In genomic region chr19:53511933-53512374, GRCh38 we compare ENCODE assay signal across 7 cellular contexts. TPM values are rescaled to one million over a fixed set of nuclear protein-coding genes. Genes with fewer than 3 reads are reported as not detected.
A peak's percentile ranks its signal among the peaks of the same experiment; 100 is the strongest.
DNase-seq lines count a peak whose midpoint lies in the region; ATAC-seq, FAIRE-seq and TF ChIP-seq lines count a peak whose summit lies in the region.

No MANE protein-coding gene starts in this region.

- H3K4me3 Mint-ChIP-seq in nephron, result no peak overlapping the region

- H4K20me1 ChIP-seq in fibroblast of lung (ENCODE audit: control insufficient read depth, extremely low read depth, insufficient read depth, low read length), result no peaks in the 10 kb centered on the region

- no peak for ATAC-seq in HG03439 (IDR thresholded peaks at IDR 0.05; ENCODE audit: unreplicated experiment)

- H3K27me3 Mint-ChIP-seq in nephron (ENCODE audit: low read depth), result no peaks in the 10 kb centered on the region

- H3K4me1 Mint-ChIP-seq in nephron, result peaks cover 10% of the 10 kb centered on the region

- H3K9me3 ChIP-seq in fibroblast of lung (ENCODE audit: control insufficient read depth, insufficient read depth, low read depth, low read length), result no peaks in the 10 kb centered on the region

- no peak overlapping the region for H3K9ac ChIP-seq in fibroblast of lung (ENCODE audit: insufficient read depth, low read length)

- FAIRE-seq in urothelium cell line (lab: Jason Lieb, UNC), result no peak

- no peak overlapping the region for H3K4me3 ChIP-seq in GM12865 (ENCODE audit: low read depth, low read length)
- no peak overlapping the region for H3K4me3 ChIP-seq in fibroblast of lung (replicated peaks in 1 of 4; ENCODE audit: control extremely low read depth in 1 of 4, insufficient read depth in 1 of 4, low read depth in 3 of 4, low read length in 4 of 4)

- H3K4me1 ChIP-seq in fibroblast of lung (ENCODE audit: control insufficient read depth, extremely low read depth, insufficient read depth, low read length), result no peaks in the 10 kb centered on the region

- TF ChIP-seq CTCF in GM12865 (IDR thresholded peaks at IDR 0.05; ENCODE audit: insufficient read depth, low read depth, low read length, missing control alignments), result peak; percentile 30
- peak; percentile 45 to 57 for TF ChIP-seq CTCF in fibroblast of lung (conservative IDR thresholded peaks at IDR 0.05 in 1 of 2, IDR thresholded peaks at IDR 0.05 in 1 of 2; ENCODE audit: low read depth in 1 of 2, low read length in 2 of 2)
- peak; percentile 57 to 67 (median 57) for TF ChIP-seq CTCF in nephron (IDR thresholded peaks at IDR 0.05; ENCODE audit: unreplicated experiment in 3 of 3)

- no peaks in the 10 kb centered on the region for H3K27me3 ChIP-seq in fibroblast of lung (ENCODE audit: control insufficient read depth, insufficient read depth, low read length)

- no peak overlapping the region for H2AFZ ChIP-seq in fibroblast of lung (ENCODE audit: low read length)

- H3K36me3 ChIP-seq in fibroblast of lung (ENCODE audit: control insufficient read depth, insufficient read depth, low read length), result no peaks in the 10 kb centered on the region

- no peaks in the 10 kb centered on the region for H3K36me3 Mint-ChIP-seq in nephron (ENCODE audit: low read depth)

- H3K27ac ChIP-seq in fibroblast of lung (ENCODE audit: insufficient read depth, low read length), result no peak overlapping the region

- H3K79me2 ChIP-seq in fibroblast of lung (ENCODE audit: control insufficient read depth, insufficient read depth, low read length), result no peaks in the 10 kb centered on the region

- H3K27ac Mint-ChIP-seq in nephron, result no peak overlapping the region

- DNase-seq in GM12865 (ENCODE audit: low read depth) (peak; percentile 19), NCI-H526 (lab: John Stamatoyannopoulos, UW) (peak; percentile 67 to 88), activated T-cell treated with anti-CD3 and anti-CD28 coated beads for 1 hour (ENCODE audit: low read depth) (peak; percentile 33), fibroblast of lung (ENCODE audit: low read depth in 2 of 2) (peak; percentile 49 to 56), urothelium cell line (ENCODE audit: low spot score) (peak; percentile 51)

- no peak overlapping the region for H3K4me2 ChIP-seq in fibroblast of lung (ENCODE audit: extremely low read depth, insufficient read depth, low read length)

- H3K9me3 Mint-ChIP-seq in nephron, result no peaks in the 10 kb centered on the region

RNA-seq across cellular contexts. Expression of gene ZNF331, which starts 26.0 kb away (rescaled TPM):
- total RNA-seq in fibroblast of lung, result 9.0 and 16.2 TPM in 2 replicates
- polyA plus RNA-seq in fibroblast of lung, result 4.7 and 4.8 TPM in 2 replicates
- polyA plus RNA-seq in fibroblast of lung (2012), result 4.5 and 5.4 TPM in 2 replicates
- polyA minus RNA-seq in fibroblast of lung (ENCODE audit: low replicate concordance), result 3.5 and 3.8 TPM in 2 replicates

RNA-seq across cellular contexts. Expression of gene ZNF813, which starts 44.4 kb away (rescaled TPM):
- 3.6 and 3.9 TPM in 2 replicates for total RNA-seq in fibroblast of lung
- 1.4 and 1.8 TPM in 2 replicates for polyA plus RNA-seq in fibroblast of lung
- 1.5 and 1.6 TPM in 2 replicates for polyA plus RNA-seq in fibroblast of lung (2012)
- 0.04 and 0.24 TPM in 2 replicates for polyA minus RNA-seq in fibroblast of lung (ENCODE audit: low replicate concordance)

Comparison
In these comparisons a context has a peak if more than half of its experiments do, and no peak if none do; other contexts are left out.
1. DNase-seq: peak in every context shown above with its lines; median percentile 78 in NCI-H526; 52 in fibroblast of lung; 51 in urothelium cell line; 33 in activated T-cell treated with anti-CD3 and anti-CD28 coated beads for 1 hour; 19 in GM12865.